In the genomic region with DNA sequence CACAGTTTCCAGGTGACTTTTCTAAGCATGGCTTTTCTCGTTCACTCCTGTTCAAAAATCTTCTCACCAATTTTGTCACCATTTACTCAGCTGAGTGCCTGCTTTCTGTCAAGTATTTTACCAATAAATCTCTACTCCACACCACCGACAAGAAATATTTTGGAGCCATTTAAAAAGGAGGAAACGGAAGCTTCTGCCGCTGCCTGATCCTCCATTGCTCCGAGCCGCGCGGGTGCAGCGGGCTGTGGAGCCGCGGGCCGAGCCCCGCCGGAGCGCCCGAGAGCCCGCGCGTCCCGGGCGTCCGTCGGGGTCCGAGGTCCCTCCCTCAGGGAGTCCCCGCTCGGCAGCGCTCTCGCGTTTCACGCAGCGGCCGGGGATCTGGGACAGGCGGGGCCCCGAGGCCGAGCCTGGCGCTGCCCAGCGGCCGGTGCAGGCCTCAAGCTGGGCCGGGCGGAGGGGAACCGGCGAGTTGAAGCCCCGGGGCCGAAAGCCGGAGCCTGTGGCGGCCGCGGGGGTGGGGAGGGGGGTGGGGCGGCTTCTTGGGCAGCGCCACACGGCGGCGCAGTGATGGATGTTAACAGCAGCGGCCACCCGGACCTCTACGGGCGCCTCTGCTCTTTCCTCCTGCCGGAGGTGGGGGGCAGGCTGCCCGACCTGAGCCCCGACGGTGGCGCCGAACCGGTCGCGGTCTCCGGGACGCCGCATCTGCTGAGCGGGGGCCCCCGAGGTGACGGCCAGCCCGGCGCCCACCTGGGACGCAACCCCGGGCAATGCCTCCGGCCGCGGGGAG, we compare ENCODE assay signal across 8 cellular contexts. TPM values are rescaled to one million over a fixed set of nuclear protein-coding genes. Genes with fewer than 3 reads are reported as not detected.
A peak's percentile ranks its signal among the peaks of the same experiment; 100 is the strongest.
DNase-seq lines count a peak whose midpoint lies in the region; ATAC-seq, FAIRE-seq and TF ChIP-seq lines count a peak whose summit lies in the region.

No MANE protein-coding gene starts in this region.

- no peaks in the 10 kb centered on the region for H3F3A ChIP-seq in smooth muscle cell (ENCODE audit: low read depth)

- peak overlapping the region; percentile 72 for H2AFZ ChIP-seq in keratinocyte (ENCODE audit: control insufficient read depth, low read length)
- H2AFZ ChIP-seq in smooth muscle cell (ENCODE audit: low read depth), result peak overlapping the region; percentile 91

- CTCF ChIA-PET in activated B cell treated with CpG ODN at 0.5 μM for 24 hours (lab: Charles Lee), result interaction anchor here (1.0 kb wide), 1 partner anchor 211 kb away, joined by 3 read pairs; no protein-coding TSS in a partner anchor

- H4K20me1 ChIP-seq in keratinocyte (ENCODE audit: control insufficient read depth, extremely low read depth, insufficient read depth, low read length) (no peaks in the 10 kb centered on the region), smooth muscle cell (ENCODE audit: low read depth) (peaks cover 16% of the 10 kb centered on the region)

- H3K9me3 ChIP-seq in keratinocyte (ENCODE audit: control insufficient read depth, low read depth, low read length), result no peaks in the 10 kb centered on the region
- H3K9me3 ChIP-seq in smooth muscle cell (replicated peaks; ENCODE audit: low read depth), result no peaks in the 10 kb centered on the region

- H3K4me3 ChIP-seq in choroid plexus epithelial cell (ENCODE audit: low read depth, low read length) (peak overlapping the region; percentile 75), keratinocyte (ENCODE audit: control insufficient read depth in 2 of 3, extremely low read depth in 1 of 3, insufficient read depth in 2 of 3, low read depth in 1 of 3, low read length in 3 of 3) (peak overlapping the region; percentile 55 to 83 (median 60)), smooth muscle cell (peak overlapping the region; percentile 95)

- no peaks in the 10 kb centered on the region for H3K27me3 Mint-ChIP-seq in activated B cell treated with CpG ODN at 0.5 μM for 24 hours

- H3K79me2 ChIP-seq in keratinocyte (ENCODE audit: control insufficient read depth, insufficient read depth, low read length) (peaks cover 20% of the 10 kb centered on the region), smooth muscle cell (ENCODE audit: low read depth) (peaks cover 29% of the 10 kb centered on the region)

- POLR2A ChIA-PET in activated B cell treated with CpG ODN at 0.5 μM for 24 hours (lab: Charles Lee), result interaction anchor here (0.6 to 1.1 kb wide), 3 partner anchors 8 to 644 kb away, joined by 3 to 4 read pairs (median 4); a partner anchor contains a TSS

- no peak for FAIRE-seq in keratinocyte (lab: Jason Lieb, UNC)

- DNase-seq in 8988T, result peak; percentile 69
- peak; percentile 77 for DNase-seq in GM13976 (ENCODE audit: low spot score)
- peak; percentile 56 for DNase-seq in M059J (ENCODE audit: low read depth)
- DNase-seq in activated B cell treated with CpG ODN at 0.5 μM for 24 hours, result peak; percentile 57
- DNase-seq in choroid plexus epithelial cell (ENCODE audit: low read depth), result peak; percentile 62
- DNase-seq in keratinocyte (ENCODE audit: low read depth, low spot score), result no peak
- DNase-seq in smooth muscle cell (lab: John Stamatoyannopoulos, UW; ENCODE audit: unreplicated experiment), result peak; percentile 71

- peaks cover 27% of the 10 kb centered on the region for H3K4me1 Mint-ChIP-seq in activated B cell treated with CpG ODN at 0.5 μM for 24 hours

- H3K27ac Mint-ChIP-seq in activated B cell treated with CpG ODN at 0.5 μM for 24 hours, result peak overlapping the region; percentile 84

- H3K4me1 ChIP-seq in keratinocyte (ENCODE audit: control insufficient read depth, extremely low read depth, insufficient read depth, low read length), result peaks cover 11% of the 10 kb centered on the region
- H3K4me1 ChIP-seq in smooth muscle cell (ENCODE audit: low read depth), result peaks cover 13% of the 10 kb centered on the region

- peak overlapping the region; percentile 74 for H3K9ac ChIP-seq in keratinocyte (ENCODE audit: control insufficient read depth, extremely low read depth, insufficient read depth, low read length)
- H3K9ac ChIP-seq in smooth muscle cell (ENCODE audit: low read depth), result peak overlapping the region; percentile 82

- H3K4me2 ChIP-seq in keratinocyte (ENCODE audit: control insufficient read depth, extremely low read depth, insufficient read depth, low read depth, low read length) (peak overlapping the region; percentile 88), smooth muscle cell (peak overlapping the region; percentile 89)

- H3K9me3 Mint-ChIP-seq in activated B cell treated with CpG ODN at 0.5 μM for 24 hours, result no peaks in the 10 kb centered on the region

- no peaks in the 10 kb centered on the region for H3K9me1 ChIP-seq in keratinocyte (ENCODE audit: control insufficient read depth, extremely low read depth, insufficient read depth, low read length)

- in situ Hi-C loops in GM13976 (cut with MboI; ENCODE audit: low sequenced_read_pairs, unreplicated experiment), result no loop called here

- WGBS in smooth muscle cell (ENCODE audit: low lambda C conversion rate), result 2% methylated on average over 75 of the region's 79 CpGs

- dilution Hi-C loops in keratinocyte (cut with MboI; ENCODE audit: extremely low pct_ligation_motif_present, low sequenced_read_pairs), result no loop called here

- intact Hi-C loops in activated B cell treated with CpG ODN at 0.5 μM for 24 hours (cut with micrococcal nuclease), result loop anchor here (1.0 to 5.0 kb wide), 11 partner anchors 43 to 1156 kb away; a partner anchor contains a TSS

- ATAC-seq in activated B cell treated with CpG ODN at 0.5 μM for 24 hours (ENCODE audit: low read depth) (peak; percentile 7), GM21786 (IDR thresholded peaks at IDR 0.05; ENCODE audit: unreplicated experiment) (no peak)

- H3K27me3 ChIP-seq in keratinocyte (ENCODE audit: control insufficient read depth, extremely low read depth, insufficient read depth, low read length) (no peaks in the 10 kb centered on the region), smooth muscle cell (ENCODE audit: low read depth) (no peaks in the 10 kb centered on the region)

- no peaks in the 10 kb centered on the region for H3K36me3 Mint-ChIP-seq in activated B cell treated with CpG ODN at 0.5 μM for 24 hours (ENCODE audit: low read depth)

- H3K4me3 Mint-ChIP-seq in activated B cell treated with CpG ODN at 0.5 μM for 24 hours, result peak overlapping the region; percentile 87

- no peaks in the 10 kb centered on the region for H3K36me3 ChIP-seq in keratinocyte (ENCODE audit: control insufficient read depth in 2 of 2, extremely low read depth in 1 of 2, insufficient read depth in 2 of 2, low read length in 2 of 2)
- H3K36me3 ChIP-seq in smooth muscle cell (ENCODE audit: low read depth), result no peaks in the 10 kb centered on the region

- TF ChIP-seq CTCF in GM13976 (IDR thresholded peaks at IDR 0.05; ENCODE audit: borderline replicate concordance, control extremely low read depth, extremely low read depth, insufficient read depth, missing control alignments) (no peak), activated B cell treated with CpG ODN at 0.5 μM for 24 hours (IDR thresholded peaks at IDR 0.05) (no peak), choroid plexus epithelial cell (conservative IDR thresholded peaks at IDR 0.05; ENCODE audit: low read depth, low read length) (peak; percentile 47), keratinocyte (optimal IDR thresholded peaks at IDR 0.05 in 1 of 3, IDR thresholded peaks at IDR 0.05 in 1 of 3, conservative IDR thresholded peaks at IDR 0.05 in 1 of 3; ENCODE audit: extremely low read depth in 1 of 3, insufficient read depth in 2 of 3, low read length in 3 of 3) (peak in 2 of 3 experiments; percentile 50 to 58), smooth muscle cell (IDR thresholded peaks at IDR 0.05; ENCODE audit: borderline replicate concordance, insufficient read depth, poor library complexity, severe bottlenecking) (peak; percentile 37)

- H3K27ac ChIP-seq in keratinocyte (ENCODE audit: control insufficient read depth, insufficient read depth, low read length), result peak overlapping the region; percentile 63
- H3K27ac ChIP-seq in smooth muscle cell (ENCODE audit: low read depth), result peak overlapping the region; percentile 71

RNA-seq across cellular contexts. Expression of a gene that starts 1.1 kb away (rescaled TPM):
- total RNA-seq in M059J (2014; rRNA removed; shearing (Covaris generic)), result 9.4 and 20.5 TPM in 2 replicates
- total RNA-seq in activated B cell treated with CpG ODN at 0.5 μM for 24 hours, result 9.7 and 12.0 TPM in 2 replicates
- polyA plus RNA-seq in keratinocyte, result 21.5 to 36.9 TPM (median 24.8 TPM) in 3 replicates
- polyA plus RNA-seq in keratinocyte (2011; ENCODE audit: low read depth), result 28.6 TPM
- 35.3 and 35.7 TPM in 2 replicates for polyA plus RNA-seq in keratinocyte (2011; cell fraction: cytosol; rRNA removed)
- 22.6 and 24.5 TPM in 2 replicates for polyA plus RNA-seq in keratinocyte (2011; cell fraction: nucleus; rRNA removed)
- polyA plus RNA-seq in keratinocyte (2012; ENCODE audit: low replicate concordance), result 36.8 and 44.2 TPM in 2 replicates
- 14.2 to 40.1 TPM (median 18.3 TPM) in 3 replicates for polyA minus RNA-seq in keratinocyte
- 26.5 TPM for polyA minus RNA-seq in keratinocyte (2011; cell fraction: cytosol; rRNA and poly(A)+ RNA removed)
- 3.6 and 8.8 TPM in 2 replicates for polyA minus RNA-seq in keratinocyte (2011; cell fraction: nucleus; rRNA and poly(A)+ RNA removed)
- total RNA-seq in smooth muscle cell, result 16.1 and 19.0 TPM in 2 replicates
- 55.8 and 57.9 TPM in 2 replicates for polyA plus RNA-seq in smooth muscle cell

RNA-seq across cellular contexts. Expression of a gene that starts 43.1 kb away (rescaled TPM):
- 5.1 TPM in 2 replicates for total RNA-seq in M059J (2014; rRNA removed; shearing (Covaris generic))
- total RNA-seq in activated B cell treated with CpG ODN at 0.5 μM for 24 hours, result 4.7 and 6.3 TPM in 2 replicates
- polyA plus RNA-seq in keratinocyte, result 3.4 to 5.1 TPM (median 4.5 TPM) in 3 replicates
- 1.5 TPM for polyA plus RNA-seq in keratinocyte (2011; ENCODE audit: low read depth)
- polyA plus RNA-seq in keratinocyte (2011; cell fraction: cytosol; rRNA removed), result 1.2 and 1.9 TPM in 2 replicates
- 6.5 and 8.5 TPM in 2 replicates for polyA plus RNA-seq in keratinocyte (2011; cell fraction: nucleus; rRNA removed)
- 2.6 and 3.7 TPM in 2 replicates for polyA plus RNA-seq in keratinocyte (2012; ENCODE audit: low replicate concordance)
- 3.0 to 13.5 TPM (median 13.4 TPM) in 3 replicates for polyA minus RNA-seq in keratinocyte
- 3.5 TPM for polyA minus RNA-seq in keratinocyte (2011; cell fraction: cytosol; rRNA and poly(A)+ RNA removed)
- 10.1 and 12.3 TPM in 2 replicates for polyA minus RNA-seq in keratinocyte (2011; cell fraction: nucleus; rRNA and poly(A)+ RNA removed)
- total RNA-seq in smooth muscle cell, result 3.0 and 5.2 TPM in 2 replicates
- polyA plus RNA-seq in smooth muscle cell, result 0.78 and 1.6 TPM in 2 replicates

RNA-seq across cellular contexts. Expression of a gene that starts 49.2 kb away (rescaled TPM):
- total RNA-seq in M059J (2014; rRNA removed; shearing (Covaris generic)), result not detected in 2 replicates
- 0.35 and 0.44 TPM in 2 replicates for total RNA-seq in activated B cell treated with CpG ODN at 0.5 μM for 24 hours
- 0.08 to 0.32 TPM (median 0.19 TPM) in 3 replicates for polyA plus RNA-seq in keratinocyte
- polyA plus RNA-seq in keratinocyte (2011; ENCODE audit: low read depth), result not detected
- polyA plus RNA-seq in keratinocyte (2011; cell fraction: cytosol; rRNA removed), result 0.12 and 0.36 TPM in 2 replicates
- 0.20 TPM in 1 of 2 replicates, not detected in the other for polyA plus RNA-seq in keratinocyte (2011; cell fraction: nucleus; rRNA removed)
- 0.52 and 1.2 TPM in 2 replicates for polyA plus RNA-seq in keratinocyte (2012; ENCODE audit: low replicate concordance)
- polyA minus RNA-seq in keratinocyte, result 0.86 to 1.7 TPM in 2 of 3 replicates, not detected in the other
- polyA minus RNA-seq in keratinocyte (2011; cell fraction: cytosol; rRNA and poly(A)+ RNA removed), result not detected
- polyA minus RNA-seq in keratinocyte (2011; cell fraction: nucleus; rRNA and poly(A)+ RNA removed), result not detected in 2 replicates
- not detected in 2 replicates for total RNA-seq in smooth muscle cell
- polyA plus RNA-seq in smooth muscle cell, result 0.82 TPM in 1 of 2 replicates, not detected in the other

Comparison
In these comparisons a context has a peak if more than half of its experiments do, and no peak if none do; other contexts are left out.
1. CTCF ChIP-seq: peak in choroid plexus epithelial cell (single experiment), keratinocyte (2 of 3) and smooth muscle cell (single experiment); none in GM13976 (single experiment) and activated B cell treated with CpG ODN at 0.5 μM for 24 hours (single experiment).
2. Peak in every context shown above with its lines, with median percentiles within 50 percentile points of each other: H3K4me3 ChIP-seq.